In the genomic region with DNA sequence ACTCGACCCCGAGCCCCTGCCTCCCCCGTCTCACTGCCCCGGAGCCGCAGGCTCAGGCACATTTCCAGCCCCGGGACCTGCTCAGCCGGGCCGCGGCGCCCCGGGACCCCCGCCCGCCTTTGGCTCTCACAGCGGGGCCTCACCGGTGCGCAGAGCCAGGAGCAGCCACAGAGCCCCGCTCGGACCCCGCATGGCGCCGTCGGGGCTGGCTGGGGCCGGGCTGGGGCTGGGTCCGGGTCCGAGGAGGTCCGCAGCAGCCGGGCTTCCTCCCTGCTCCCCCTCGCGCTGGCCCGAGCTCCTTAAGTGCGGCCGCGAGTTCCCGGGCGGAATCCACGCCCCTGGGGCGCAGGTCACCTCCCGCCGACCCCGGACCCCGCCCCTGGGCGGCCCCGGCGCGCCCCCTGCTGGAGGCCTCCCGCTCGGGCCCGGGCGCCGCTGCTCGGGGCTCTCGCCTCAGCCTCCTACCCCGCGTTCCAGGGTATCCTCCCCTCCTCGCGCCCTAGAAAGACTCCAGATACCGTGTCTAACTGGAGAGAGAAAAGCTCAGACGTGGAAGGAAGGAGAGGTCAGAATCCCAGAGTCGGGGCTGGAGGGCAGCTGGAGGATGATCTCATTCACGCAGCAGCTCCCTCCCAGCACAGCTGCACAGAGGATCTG, we compare ENCODE assay signal across 8 cellular contexts. TPM values are rescaled to one million over a fixed set of nuclear protein-coding genes. Genes with fewer than 3 reads are reported as not detected.
DNase-seq lines count a peak whose midpoint lies in the region; ATAC-seq and TF ChIP-seq lines count a peak whose summit lies in the region.

TSS of gene MELTF (minus strand) at position 307 of the 657 bp plus-strand sequence. CDS start at position 192, 115 bp downstream.

- no peaks in the 10 kb centered on the region for H3K4me1 Mint-ChIP-seq in activated T-helper 1 cell treated with anti-CD3 and anti-CD28 coated beads, Interleukin-12 subunit alpha, Interleukin-12 subunit beta, Interleukin-2, Interleukin-4 antibody, amounts not matched to agents 30 ng/mL and 10 ng/mL and 1 ng/mL, durations not matched to agents 14 hours and 24 hours and 36 hours (ENCODE audit: low read depth)

- H3K4me3 ChIP-seq in BLaER1 treated with 17β-estradiol and CSF1 and Interleukin-3, amounts not matched to agents 10 nM and 100 nM, result peak within 1 kb of the TSS; percentile 61 to 84 (median 74)
- peak within 1 kb of the TSS; percentile 41 for H3K4me3 ChIP-seq in ovary
- H3K4me3 ChIP-seq in transverse colon, result peak within 1 kb of the TSS; percentile 18 to 67 (median 56)

- H3K4me2 ChIP-seq in BLaER1 treated with 17β-estradiol and CSF1 and Interleukin-3, amounts not matched to agents 10 nM and 100 nM, result peak within 1 kb of the TSS; percentile 79 to 100 (median 99)

- peaks cover 53 to 77% (median 71%) of the 10 kb centered on the region in 10 experiments for H3K4me1 ChIP-seq in BLaER1 treated with 17β-estradiol and CSF1 and Interleukin-3, amounts not matched to agents 10 nM and 100 nM
- H3K4me1 ChIP-seq in foreskin keratinocyte (peaks cover 5% of the 10 kb centered on the region), ovary (ENCODE audit: insufficient read depth) (peaks cover 5% of the 10 kb centered on the region), transverse colon (peaks cover 5 to 31% (median 16%) of the 10 kb centered on the region in 4 donors)

- no peaks in the 10 kb centered on the region for H3K36me3 Mint-ChIP-seq in activated T-helper 1 cell treated with anti-CD3 and anti-CD28 coated beads, Interleukin-12 subunit alpha, Interleukin-12 subunit beta, Interleukin-2, Interleukin-4 antibody, amounts not matched to agents 30 ng/mL and 10 ng/mL and 1 ng/mL, durations not matched to agents 14 hours and 24 hours and 36 hours (ENCODE audit: low read depth)

- peak within 1 kb of the TSS; percentile 77 to 88 (median 84) for H3K9ac ChIP-seq in BLaER1 treated with 17β-estradiol and CSF1 and Interleukin-3, amounts not matched to agents 10 nM and 100 nM

- H3K4me3 Mint-ChIP-seq in activated T-helper 1 cell treated with anti-CD3 and anti-CD28 coated beads, Interleukin-12 subunit alpha, Interleukin-12 subunit beta, Interleukin-2, Interleukin-4 antibody, amounts not matched to agents 30 ng/mL and 10 ng/mL and 1 ng/mL, durations not matched to agents 14 hours and 24 hours and 36 hours, result peak within 1 kb of the TSS; percentile 74

- DNase-seq in activated T-helper 1 cell treated with anti-CD3 and anti-CD28 coated beads, Interleukin-12 subunit alpha, Interleukin-12 subunit beta, Interleukin-2, Interleukin-4 antibody, amounts not matched to agents 30 ng/mL and 10 ng/mL and 1 ng/mL, durations not matched to agents 14 hours and 24 hours and 36 hours (ENCODE audit: low spot score), result peak; percentile 71
- DNase-seq in foreskin keratinocyte, result peak in 1 of 2 donors; percentile 41
- DNase-seq in ovary, result peak in 4 of 5 donors; percentile 36 to 69 (median 51)
- peak; percentile 72 for DNase-seq in transverse colon

- H3K27me3 Mint-ChIP-seq in activated T-helper 1 cell treated with anti-CD3 and anti-CD28 coated beads, Interleukin-12 subunit alpha, Interleukin-12 subunit beta, Interleukin-2, Interleukin-4 antibody, amounts not matched to agents 30 ng/mL and 10 ng/mL and 1 ng/mL, durations not matched to agents 14 hours and 24 hours and 36 hours (ENCODE audit: insufficient read depth), result peaks cover 1% of the 10 kb centered on the region

- peaks cover 0 to 25% (median 14%) of the 10 kb centered on the region in 11 experiments; a peak in 17 of 22 replicates for H3K36me3 ChIP-seq in BLaER1 treated with 17β-estradiol and CSF1 and Interleukin-3, amounts not matched to agents 10 nM and 100 nM
- H3K36me3 ChIP-seq in ovary (no peaks in the 10 kb centered on the region), transverse colon (no peaks in the 10 kb centered on the region)

- H3K9me3 Mint-ChIP-seq in activated T-helper 1 cell treated with anti-CD3 and anti-CD28 coated beads, Interleukin-12 subunit alpha, Interleukin-12 subunit beta, Interleukin-2, Interleukin-4 antibody, amounts not matched to agents 30 ng/mL and 10 ng/mL and 1 ng/mL, durations not matched to agents 14 hours and 24 hours and 36 hours, result no peaks in the 10 kb centered on the region

- TF ChIP-seq POLR2A in GM19193 (IDR thresholded peaks at IDR 0.05; ENCODE audit: extremely low read depth, insufficient read depth, insufficient read length) (peak; percentile 62), ovary (IDR thresholded peaks at IDR 0.05) (no peak), transverse colon (IDR thresholded peaks at IDR 0.05) (no peak)

- in situ Hi-C loops in transverse colon (cut with MboI; ENCODE audit: low pct_ligation_motif_present in 1 of 4, low pct_unique_long_range_greater_than_20kb in 1 of 4, low sequenced_read_pairs in 3 of 4), result no loop called here

- H3K27ac ChIP-seq in BLaER1 treated with 17β-estradiol and CSF1 and Interleukin-3, amounts not matched to agents 10 nM and 100 nM, result peak within 1 kb of the TSS; percentile 40 to 89 (median 81); a peak in 21 of 22 replicates
- H3K27ac ChIP-seq in foreskin keratinocyte (peak within 1 kb of the TSS; percentile 76), ovary (no peak within 1 kb of the TSS), transverse colon (peak within 1 kb of the TSS; percentile 7 to 43 (median 34))

- no peak for TF ChIP-seq EP300 in ovary (IDR thresholded peaks at IDR 0.05)
- no peak for TF ChIP-seq EP300 in transverse colon (IDR thresholded peaks at IDR 0.05; ENCODE audit: low read depth)

- 1 to 2% (median 2%) methylated on average over 31 to 60 of the region's 60 CpGs for WGBS in ovary, 3 donors
- 1% methylated on average over 37 of the region's 60 CpGs; no CpG with 5 or more reads in 1 of the 2 donors for WGBS in transverse colon (ENCODE audit: low coverage in 1 of 2), 2 donors

- peaks cover 0 to 32% (median 0%) of the 10 kb centered on the region in 11 experiments; a peak in 7 of 22 replicates for H3K27me3 ChIP-seq in BLaER1 treated with 17β-estradiol and CSF1 and Interleukin-3, amounts not matched to agents 10 nM and 100 nM
- H3K27me3 ChIP-seq in foreskin keratinocyte (no peaks in the 10 kb centered on the region), ovary (no peaks in the 10 kb centered on the region), transverse colon (peaks cover 9% of the 10 kb centered on the region)

- H3K27ac Mint-ChIP-seq in activated T-helper 1 cell treated with anti-CD3 and anti-CD28 coated beads, Interleukin-12 subunit alpha, Interleukin-12 subunit beta, Interleukin-2, Interleukin-4 antibody, amounts not matched to agents 30 ng/mL and 10 ng/mL and 1 ng/mL, durations not matched to agents 14 hours and 24 hours and 36 hours, result no peak within 1 kb of the TSS

- intact Hi-C loops in activated T-helper 1 cell treated with anti-CD3 and anti-CD28 coated beads, Interleukin-12 subunit alpha, Interleukin-12 subunit beta, Interleukin-2, Interleukin-4 antibody, amounts not matched to agents 30 ng/mL and 10 ng/mL and 1 ng/mL, durations not matched to agents 14 hours and 24 hours and 36 hours (cut with micrococcal nuclease), result loop anchor here (1.0 to 2.0 kb wide), 4 partner anchors 26 to 191 kb away; partner anchors contain the start of gene PIGZ
- intact Hi-C loops in ovary (cut with DNase I), result no loop called here
- intact Hi-C loops in transverse colon (cut with DNase I; ENCODE audit: low total_unique reads), result no loop called here

- peaks cover 0 to 46% (median 39%) of the 10 kb centered on the region in 11 experiments; a peak in 20 of 22 replicates for H4K20me1 ChIP-seq in BLaER1 treated with 17β-estradiol and CSF1 and Interleukin-3, amounts not matched to agents 10 nM and 100 nM

- TF ChIP-seq CTCF in foreskin keratinocyte (conservative IDR thresholded peaks at IDR 0.05) (peak; percentile 88), ovary (IDR thresholded peaks at IDR 0.05) (peak in 2 of 3 donors; percentile 36 to 49), transverse colon (IDR thresholded peaks at IDR 0.05) (peak; percentile 38 to 93 (median 76))

- H3K9me3 ChIP-seq in BLaER1 treated with 17β-estradiol and CSF1 and Interleukin-3, amounts not matched to agents 10 nM and 100 nM (replicated peaks in 1 of 11), result no peaks in the 10 kb centered on the region
- H3K9me3 ChIP-seq in ovary (no peaks in the 10 kb centered on the region), transverse colon (no peaks in the 10 kb centered on the region)

- ATAC-seq in HG03457 (IDR thresholded peaks at IDR 0.05; ENCODE audit: unreplicated experiment) (peak; percentile 58), foreskin keratinocyte (peak; percentile 39)

TF ChIP-seq in PFSK-1, 5 proteins besides CTCF, POLR2A, EP300 and RAD21:
- peak; percentile 33; the same call in 1 of the 2 replicates for TF ChIP-seq POLR2AphosphoS5 (IDR thresholded peaks at IDR 0.05; ENCODE audit: low read depth, low read length)
- TF ChIP-seq FOXP2 (optimal IDR thresholded peaks at IDR 0.05; ENCODE audit: borderline replicate concordance, extremely low read depth, extremely low read length, insufficient read depth), result peak; percentile 44
- no peak for TF ChIP-seq SIN3A (IDR thresholded peaks at IDR 0.05; ENCODE audit: borderline replicate concordance, insufficient read depth, low read length)

RNA-seq across cellular contexts. Expression of gene MELTF, which starts in this region (rescaled TPM):
- polyA plus RNA-seq in PFSK-1 (2012; ENCODE audit: insufficient read length, low read depth), result 4.1 TPM
- 3.9 and 6.4 TPM in 2 replicates for total RNA-seq in activated T-helper 1 cell treated with anti-CD3 and anti-CD28 coated beads, Interleukin-12 subunit alpha, Interleukin-12 subunit beta, Interleukin-2, Interleukin-4 antibody, amounts not matched to agents 30 ng/mL and 10 ng/mL and 1 ng/mL, durations not matched to agents 14 hours and 24 hours and 36 hours
- total RNA-seq in foreskin keratinocyte (11.3 and 12.9 TPM in 2 replicates), ovary (10 to 100 TPM in 1 of 7 donors, 1 to 10 TPM in 5, under 1 TPM in 1; 0.53 to 19.0 (median 2.5) TPM), transverse colon (10 to 100 TPM in 2 of 4 donors, 1 to 10 TPM in 2; 3.0 to 20.6 (median 10.3) TPM)
- polyA plus RNA-seq in foreskin keratinocyte (10.1 and 10.5 TPM in 2 replicates), ovary (1 to 10 TPM; 1.1 to 1.2 TPM)

Comparison
In these comparisons a context has a peak if more than half of its experiments do, and no peak if none do; other contexts are left out.
1. H3K27ac ChIP-seq: peak in BLaER1 treated with 17β-estradiol and CSF1 and Interleukin-3, amounts not matched to agents 10 nM and 100 nM (11 of 11), foreskin keratinocyte (single experiment) and transverse colon (4 of 4); none in ovary (0 of 2).
2. Peak in every context shown above with its lines, with median percentiles within 50 percentile points of each other: H3K4me3 ChIP-seq and CTCF ChIP-seq.